Comparison of ENCODE assay signal across 17 cellular contexts in genomic region chr17:4159761-4160160, GRCh38. TPM values are rescaled to one million over a fixed set of nuclear protein-coding genes. Genes with fewer than 3 reads are reported as not detected.
DNase-seq lines count a peak whose midpoint lies in the region; ATAC-seq and TF ChIP-seq lines count a peak whose summit lies in the region.
"Had no signal": no experiment of that assay in that cellular context is flagged by ENCODE, and none has a peak within 500 bp of the region (broad histone marks: within the 10 kb centered on the region; RNA-seq: fewer than 3 reads in every experiment).

No MANE protein-coding gene starts in this region.

- H2BK120ac ChIP-seq in H9 (ENCODE audit: low read depth, low read length, poor library complexity, severe bottlenecking), result no peak overlapping the region
- peak overlapping the region; percentile 26 for H2BK120ac ChIP-seq in trophoblast cell (ENCODE audit: insufficient read depth, low read length, poor library complexity)

- H3K23ac ChIP-seq in H9 (ENCODE audit: insufficient read length, low read depth, low read length), result no peak overlapping the region
- H3K23ac ChIP-seq in trophoblast cell (ENCODE audit: low read length), result no peak overlapping the region

- no peak overlapping the region for H3T11ph ChIP-seq in H9 (ENCODE audit: low read length)

- no peaks in the 10 kb centered on the region for H3K23me2 ChIP-seq in H9 (ENCODE audit: insufficient read length, low read depth, low read length, poor library complexity, severe bottlenecking)

- H2AFZ ChIP-seq in H9 (ENCODE audit: low read length) (no peak overlapping the region), trophoblast cell (ENCODE audit: insufficient read depth, low read length, poor library complexity) (no peak overlapping the region)

- H3K56ac ChIP-seq in H9 (ENCODE audit: insufficient read length, low read depth, low read length), result no peak overlapping the region

- CTCF ChIA-PET in activated naive CD4-positive, alpha-beta T cell treated with anti-CD3 and anti-CD28 coated beads, Interleukin-2, amount 10 ng/mL, durations not matched to agents 7 days and 5 days (lab: Charles Lee), result no interaction called here
- CTCF ChIA-PET in activated naive CD4-positive, alpha-beta T cell treated with anti-CD3 and anti-CD28 coated beads for 36 hours (lab: Charles Lee), result interaction anchor here (0.9 to 1.0 kb wide), 2 partner anchors 255 to 261 kb away, joined by 3 read pairs; no protein-coding TSS in a partner anchor

- H3K14ac ChIP-seq in H9 (ENCODE audit: insufficient read depth, low read length) (no peak overlapping the region), trophoblast cell (ENCODE audit: low read length) (peak overlapping the region; percentile 82)

- no peaks in the 10 kb centered on the region for H3K27me3 ChIP-seq in H9 (ENCODE audit: insufficient read depth, low read length)
- H3K27me3 ChIP-seq in trophoblast cell (ENCODE audit: insufficient read depth, low read length), result no peaks in the 10 kb centered on the region
- H3K27me3 ChIP-seq: SJCRH30 had no signal

- H4K8ac ChIP-seq in H9 (replicated peaks; ENCODE audit: insufficient read length, low read depth, low read length) (no peak overlapping the region), trophoblast cell (ENCODE audit: low read depth, low read length) (peak overlapping the region; percentile 66)

- H3K4me1 Mint-ChIP-seq in activated naive CD4-positive, alpha-beta T cell treated with anti-CD3 and anti-CD28 coated beads, Interleukin-2, amount 10 ng/mL, durations not matched to agents 7 days and 5 days, result peaks cover 14% of the 10 kb centered on the region
- no peaks in the 10 kb centered on the region for H3K4me1 Mint-ChIP-seq in activated naive CD4-positive, alpha-beta T cell treated with anti-CD3 and anti-CD28 coated beads for 36 hours (ENCODE audit: low read depth)
- peaks cover 18 to 26% of the 10 kb centered on the region in 2 experiments for H3K4me1 Mint-ChIP-seq in H9
- peaks cover 26% of the 10 kb centered on the region for H3K4me1 Mint-ChIP-seq in brain

- no peak overlapping the region for H3K4me2 ChIP-seq in H9 (ENCODE audit: insufficient read depth, insufficient read length, low read length)
- no peak overlapping the region for H3K4me2 ChIP-seq in trophoblast cell (ENCODE audit: low read length)

- no peaks in the 10 kb centered on the region for H3K9me3 Mint-ChIP-seq in activated naive CD4-positive, alpha-beta T cell treated with anti-CD3 and anti-CD28 coated beads, Interleukin-2, amount 10 ng/mL, durations not matched to agents 7 days and 5 days
- H3K9me3 Mint-ChIP-seq in activated naive CD4-positive, alpha-beta T cell treated with anti-CD3 and anti-CD28 coated beads for 36 hours, result no peaks in the 10 kb centered on the region
- H3K9me3 Mint-ChIP-seq in H9 (no peaks in the 10 kb centered on the region), brain (no peaks in the 10 kb centered on the region)
- H3K9me3 Mint-ChIP-seq: CD8-positive, alpha-beta memory T cell had no signal

- H3K27me3 Mint-ChIP-seq in activated naive CD4-positive, alpha-beta T cell treated with anti-CD3 and anti-CD28 coated beads, Interleukin-2, amount 10 ng/mL, durations not matched to agents 7 days and 5 days, result no peaks in the 10 kb centered on the region
- no peaks in the 10 kb centered on the region for H3K27me3 Mint-ChIP-seq in activated naive CD4-positive, alpha-beta T cell treated with anti-CD3 and anti-CD28 coated beads for 36 hours (ENCODE audit: low read depth)
- H3K27me3 Mint-ChIP-seq in H9 (ENCODE audit: low read depth) (peaks cover 2% of the 10 kb centered on the region; the same call in 1 of the 2 replicates), brain (no peaks in the 10 kb centered on the region)
- H3K27me3 Mint-ChIP-seq: CD8-positive, alpha-beta memory T cell had no signal

- ATAC-seq in HG03521 (IDR thresholded peaks at IDR 0.05; ENCODE audit: unreplicated experiment), result no peak

- H3K9ac ChIP-seq in H9 (ENCODE audit: extremely low read depth, insufficient read length, low read length), result no peak overlapping the region
- no peak overlapping the region for H3K9ac ChIP-seq in trophoblast cell (ENCODE audit: low read length)

- H2BK5ac ChIP-seq in H9 (ENCODE audit: insufficient read length, low read length) (no peak overlapping the region), trophoblast cell (ENCODE audit: low read depth, low read length, poor library complexity) (peak overlapping the region; percentile 73)

- H3K36me3 ChIP-seq in trophoblast cell (ENCODE audit: control insufficient read depth in 1 of 2, insufficient read depth in 2 of 2, low read length in 2 of 2), result peaks cover 8 to 14% of the 10 kb centered on the region in 2 experiments
- H3K36me3 ChIP-seq: SJCRH30 had no signal

- H3K4me3 ChIP-seq in trophoblast cell (ENCODE audit: low read depth, low read length), result no peak overlapping the region
- H3K4me3 ChIP-seq: SJCRH30 had no signal

- no peak overlapping the region for H4K12ac ChIP-seq in trophoblast cell (ENCODE audit: low read depth, low read length)

- H3K9me3 ChIP-seq in H9 (ENCODE audit: control insufficient read depth, low read depth, low read length) (no peaks in the 10 kb centered on the region), trophoblast cell (ENCODE audit: insufficient read depth, low read depth, low read length) (no peaks in the 10 kb centered on the region)
- H3K9me3 ChIP-seq: SJCRH30 had no signal

- no peaks in the 10 kb centered on the region for H4K20me1 ChIP-seq in H9 (ENCODE audit: control insufficient read depth, insufficient read depth, insufficient read length)

- no CpG with 5 or more reads among the region's 15 CpGs for WGBS in H9 (ENCODE audit: extremely low coverage, insufficient read length, low lambda C conversion rate)
- no CpG with 5 or more reads among the region's 15 CpGs for WGBS in trophoblast cell (ENCODE audit: extremely low coverage, insufficient coverage, insufficient read length)

- TF ChIP-seq CTCF in H9 (conservative IDR thresholded peaks at IDR 0.05) (no peak), brain (conservative IDR thresholded peaks at IDR 0.05) (no peak)

- H2AK5ac ChIP-seq in H9 (ENCODE audit: insufficient read length, low read length) (no peak overlapping the region), trophoblast cell (ENCODE audit: low read length) (no peak overlapping the region)

- H3K4me1 ChIP-seq in H9 (ENCODE audit: insufficient read depth, low read length) (no peaks in the 10 kb centered on the region), trophoblast cell (ENCODE audit: control insufficient read depth in 1 of 2, insufficient read depth in 2 of 2, low read length in 2 of 2) (peaks cover 33 to 34% of the 10 kb centered on the region in 2 experiments)

- H3K27ac ChIP-seq in H9 (ENCODE audit: insufficient read length, low read depth, low read length), result no peak overlapping the region
- no peak overlapping the region for H3K27ac ChIP-seq in trophoblast cell (ENCODE audit: low read depth, low read length)
- H3K27ac ChIP-seq: SJCRH30 had no signal

- no peak for DNase-seq in activated naive CD4-positive, alpha-beta T cell treated with anti-CD3 and anti-CD28 coated beads, Interleukin-2, amount 10 ng/mL, durations not matched to agents 7 days and 5 days
- DNase-seq in activated naive CD4-positive, alpha-beta T cell treated with anti-CD3 and anti-CD28 coated beads for 36 hours, result no peak
- no peak for DNase-seq in H9
- DNase-seq in trophoblast cell, result no peak
- no peak for DNase-seq in GF-D8 (lab: John Stamatoyannopoulos, UW)
- no peak for DNase-seq in C1 segment of cervical spinal cord (lab: John Stamatoyannopoulos, UW)
- DNase-seq: AML-193; CD8-positive, alpha-beta memory T cell; MV-4-11; NCI-H1105 treated with DMSO at 0.1 percent for 48 hours; NCI-H1694; NCI-H2081; NCI-H2171 treated with DMSO at 0.1 percent for 48 hours; NCI-H524 treated with DMSO at 0.1 percent for 48 hours; SJCRH30 had no signal

- peak overlapping the region; percentile 16 for H3K27ac Mint-ChIP-seq in activated naive CD4-positive, alpha-beta T cell treated with anti-CD3 and anti-CD28 coated beads, Interleukin-2, amount 10 ng/mL, durations not matched to agents 7 days and 5 days
- H3K27ac Mint-ChIP-seq in activated naive CD4-positive, alpha-beta T cell treated with anti-CD3 and anti-CD28 coated beads for 36 hours, result no peak overlapping the region
- H3K27ac Mint-ChIP-seq in H9 (peak overlapping the region in 2 of 3 experiments; percentile 60 to 81; a peak in 2 of 7 replicates), brain (peak overlapping the region; percentile 3 to 94 (median 21))

- no peak overlapping the region for H3K18ac ChIP-seq in H9 (ENCODE audit: insufficient read length, low read depth, low read length)
- H3K18ac ChIP-seq in trophoblast cell (ENCODE audit: low read length), result peak overlapping the region; percentile 72

- H3K79me1 ChIP-seq in H9 (ENCODE audit: insufficient read depth, low read depth, low read length, poor library complexity, severe bottlenecking) (no peaks in the 10 kb centered on the region), trophoblast cell (ENCODE audit: low read length) (peaks cover 27% of the 10 kb centered on the region)

- H4K5ac ChIP-seq in H9 (ENCODE audit: insufficient read length, low read depth, low read length), result no peak overlapping the region

- H3K4ac ChIP-seq in H9 (ENCODE audit: low read depth, low read length), result no peak overlapping the region
- peak overlapping the region; percentile 48 for H3K4ac ChIP-seq in trophoblast cell (ENCODE audit: low read depth, low read length)

- H3K36me3 Mint-ChIP-seq in activated naive CD4-positive, alpha-beta T cell treated with anti-CD3 and anti-CD28 coated beads, Interleukin-2, amount 10 ng/mL, durations not matched to agents 7 days and 5 days, result peaks cover 13% of the 10 kb centered on the region
- H3K36me3 Mint-ChIP-seq in activated naive CD4-positive, alpha-beta T cell treated with anti-CD3 and anti-CD28 coated beads for 36 hours (ENCODE audit: low read depth), result peaks cover 6% of the 10 kb centered on the region
- H3K36me3 Mint-ChIP-seq in H9 (ENCODE audit: insufficient read depth in 1 of 3, low read depth in 3 of 3) (peaks cover 0 to 10% (median 7%) of the 10 kb centered on the region in 3 experiments; a peak in 5 of 7 replicates), brain (peaks cover 36% of the 10 kb centered on the region)

- intact Hi-C loops in activated naive CD4-positive, alpha-beta T cell treated with anti-CD3 and anti-CD28 coated beads for 36 hours (cut with micrococcal nuclease), result no loop called here

- no peak overlapping the region for H3K4me3 Mint-ChIP-seq in activated naive CD4-positive, alpha-beta T cell treated with anti-CD3 and anti-CD28 coated beads, Interleukin-2, amount 10 ng/mL, durations not matched to agents 7 days and 5 days
- no peak overlapping the region for H3K4me3 Mint-ChIP-seq in activated naive CD4-positive, alpha-beta T cell treated with anti-CD3 and anti-CD28 coated beads for 36 hours
- H3K4me3 Mint-ChIP-seq in H9 (no peak overlapping the region), brain (no peak overlapping the region)

- H3K79me2 ChIP-seq in H9 (ENCODE audit: insufficient read depth, low read length) (no peaks in the 10 kb centered on the region), trophoblast cell (ENCODE audit: control insufficient read depth, insufficient read depth, low read length, poor library complexity) (peaks cover 4% of the 10 kb centered on the region)

- no peak overlapping the region for H2BK20ac ChIP-seq in H9 (ENCODE audit: low read depth, low read length, poor library complexity, severe bottlenecking)

- H2BK15ac ChIP-seq in H9 (ENCODE audit: low read depth, low read length), result no peak overlapping the region

- H2BK12ac ChIP-seq in H9 (ENCODE audit: insufficient read length, low read depth, low read length) (no peak overlapping the region), trophoblast cell (ENCODE audit: low read length) (peak overlapping the region; percentile 90)

- no peak overlapping the region for H4K91ac ChIP-seq in H9 (ENCODE audit: insufficient read length, low read depth, low read length)
- H4K91ac ChIP-seq in trophoblast cell (ENCODE audit: low read depth, low read length), result peak overlapping the region; percentile 92

RNA-seq across cellular contexts. Expression of gene CYB5D2, which starts 16.8 kb away (rescaled TPM):
- 1 to 10 TPM; 7.2 to 8.1 TPM for total RNA-seq in activated naive CD4-positive, alpha-beta T cell treated with anti-CD3 and anti-CD28 coated beads for 36 hours
- total RNA-seq in H9 (2021), result 7.8 and 8.4 TPM in 2 replicates
- polyA plus RNA-seq in brain (ENCODE audit: insufficient read depth, low read depth, low replicate concordance), result 39.8 TPM
- 7.4 and 8.1 TPM in 2 replicates for polyA plus RNA-seq in trophoblast cell (2013)

RNA-seq across cellular contexts. Expression of gene ZZEF1, which starts 16.9 kb away (rescaled TPM):
- total RNA-seq in activated naive CD4-positive, alpha-beta T cell treated with anti-CD3 and anti-CD28 coated beads for 36 hours, result 10 to 100 TPM; 35.4 to 37.2 TPM
- 17.4 and 22.1 TPM in 2 replicates for total RNA-seq in H9 (2021)
- 18.0 TPM for polyA plus RNA-seq in brain (ENCODE audit: insufficient read depth, low read depth, low replicate concordance)
- 19.6 and 20.6 TPM in 2 replicates for polyA plus RNA-seq in trophoblast cell (2013)
